In genomic region chr1:33541966-33542365, GRCh38 we compare ENCODE assay signal across 29 cellular contexts.
"Had no signal": no experiment of that assay in that cellular context is flagged by ENCODE, and none has a peak within 500 bp of the region (broad histone marks: within the 10 kb centered on the region; RNA-seq: fewer than 3 reads in every experiment).

No MANE protein-coding gene starts in this region.

- DNase-seq: colonic mucosa; cortex of kidney; dermis blood vessel endothelial cell; dorsolateral prefrontal cortex; effector CD4-positive, alpha-beta T cell; effector CD8-positive, alpha-beta T cell; effector memory CD4-positive, alpha-beta T cell; effector memory CD8-positive, alpha-beta T cell; endodermal cell; erythroblast; esophagus squamous epithelium; foreskin fibroblast; foreskin keratinocyte; foreskin melanocyte; gastrocnemius medialis; glutamatergic neuron; head of caudate nucleus; heart left ventricle; heart right ventricle; hippocampal formation had no signal

- H3K79me2 ChIP-seq: hepatocyte had no signal

- H3K9me3 Mint-ChIP-seq: effector memory CD8-positive, alpha-beta T cell; endodermal cell had no signal

- H2AFZ ChIP-seq: hepatocyte had no signal

- H3K36me3 ChIP-seq: colonic mucosa, esophagus squamous epithelium, gastrocnemius medialis, gastroesophageal sphincter, heart left ventricle, heart right ventricle had no signal

- H3K27ac Mint-ChIP-seq: dendritic cell treated with granulocyte-macrophage colony-stimulating factor and Interleukin-4, amounts not matched to agents 40 ng/mL and 50 ng/mL, for 4 days; effector memory CD8-positive, alpha-beta T cell; endodermal cell had no signal

- H3K4me2 ChIP-seq: hepatocyte had no signal

- FAIRE-seq: endometrium, endothelial cell of umbilical vein, frontal cortex had no signal

- H3K9me3 ChIP-seq: colonic mucosa, esophagus squamous epithelium, gastrocnemius medialis, gastroesophageal sphincter, heart left ventricle, heart right ventricle had no signal

- ATAC-seq: effector memory CD8-positive, alpha-beta T cell; esophagus mucosa; foreskin keratinocyte; gastrocnemius medialis; gastroesophageal sphincter; heart left ventricle; heart right ventricle had no signal

- H3K4me3 ChIP-seq: colonic mucosa, coronary artery, dorsolateral prefrontal cortex, esophagus squamous epithelium, gastrocnemius medialis, gastroesophageal sphincter, heart left ventricle, heart right ventricle, hepatocyte had no signal

- H3K4me1 ChIP-seq: colonic mucosa, esophagus squamous epithelium, foreskin keratinocyte, gastrocnemius medialis, gastroesophageal sphincter, heart left ventricle, heart right ventricle had no signal

- H3K4me1 Mint-ChIP-seq: endodermal cell had no signal

- H3K27ac ChIP-seq: colonic mucosa, coronary artery, dorsolateral prefrontal cortex, epithelial cell of prostate, esophagus squamous epithelium, foreskin keratinocyte, gastrocnemius medialis, gastroesophageal sphincter, heart left ventricle, heart right ventricle, hepatocyte had no signal

- H3K4me3 Mint-ChIP-seq: dendritic cell treated with granulocyte-macrophage colony-stimulating factor and Interleukin-4, amounts not matched to agents 40 ng/mL and 50 ng/mL, for 4 days; effector memory CD8-positive, alpha-beta T cell; endodermal cell had no signal

- H3K27me3 ChIP-seq: colonic mucosa, dorsolateral prefrontal cortex, foreskin keratinocyte, gastrocnemius medialis, heart left ventricle, heart right ventricle, hepatocyte had no signal
